Comparison of ENCODE assay signal across 1 cellular context in the genomic region with DNA sequence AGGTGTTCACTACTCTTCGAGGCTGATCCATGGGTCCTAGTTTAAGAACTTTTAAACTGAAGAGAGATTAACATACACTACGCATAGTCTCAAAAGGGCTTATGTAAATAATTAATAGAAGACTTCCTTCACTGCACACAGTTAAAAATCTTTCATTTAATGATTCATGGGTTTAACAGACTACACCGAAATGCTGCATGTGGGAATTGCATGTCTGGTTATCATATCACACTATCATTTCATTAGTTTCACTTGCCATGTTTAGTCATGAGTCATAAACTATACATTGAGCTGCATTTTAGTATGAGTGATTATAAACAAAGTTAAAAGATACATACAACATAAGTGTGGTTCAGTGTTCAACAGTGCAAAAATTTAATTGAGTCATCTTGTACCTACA.
TF ChIP-seq lines count a peak whose summit lies in the region.

No MANE protein-coding gene starts in this region.

TF ChIP-seq in GM23338, 12 proteins besides CTCF, POLR2A, EP300 and RAD21 (continued from another document):
- TF ChIP-seq, protein P1, sequence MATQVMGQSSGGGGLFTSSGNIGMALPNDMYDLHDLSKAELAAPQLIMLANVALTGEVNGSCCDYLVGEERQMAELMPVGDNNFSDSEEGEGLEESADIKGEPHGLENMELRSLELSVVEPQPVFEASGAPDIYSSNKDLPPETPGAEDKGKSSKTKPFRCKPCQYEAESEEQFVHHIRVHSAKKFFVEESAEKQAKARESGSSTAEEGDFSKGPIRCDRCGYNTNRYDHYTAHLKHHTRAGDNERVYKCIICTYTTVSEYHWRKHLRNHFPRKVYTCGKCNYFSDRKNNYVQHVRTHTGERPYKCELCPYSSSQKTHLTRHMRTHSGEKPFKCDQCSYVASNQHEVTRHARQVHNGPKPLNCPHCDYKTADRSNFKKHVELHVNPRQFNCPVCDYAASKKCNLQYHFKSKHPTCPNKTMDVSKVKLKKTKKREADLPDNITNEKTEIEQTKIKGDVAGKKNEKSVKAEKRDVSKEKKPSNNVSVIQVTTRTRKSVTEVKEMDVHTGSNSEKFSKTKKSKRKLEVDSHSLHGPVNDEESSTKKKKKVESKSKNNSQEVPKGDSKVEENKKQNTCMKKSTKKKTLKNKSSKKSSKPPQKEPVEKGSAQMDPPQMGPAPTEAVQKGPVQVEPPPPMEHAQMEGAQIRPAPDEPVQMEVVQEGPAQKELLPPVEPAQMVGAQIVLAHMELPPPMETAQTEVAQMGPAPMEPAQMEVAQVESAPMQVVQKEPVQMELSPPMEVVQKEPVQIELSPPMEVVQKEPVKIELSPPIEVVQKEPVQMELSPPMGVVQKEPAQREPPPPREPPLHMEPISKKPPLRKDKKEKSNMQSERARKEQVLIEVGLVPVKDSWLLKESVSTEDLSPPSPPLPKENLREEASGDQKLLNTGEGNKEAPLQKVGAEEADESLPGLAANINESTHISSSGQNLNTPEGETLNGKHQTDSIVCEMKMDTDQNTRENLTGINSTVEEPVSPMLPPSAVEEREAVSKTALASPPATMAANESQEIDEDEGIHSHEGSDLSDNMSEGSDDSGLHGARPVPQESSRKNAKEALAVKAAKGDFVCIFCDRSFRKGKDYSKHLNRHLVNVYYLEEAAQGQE (IDR thresholded peaks at IDR 0.05; ENCODE audit: unreplicated experiment), result no peak
- TF ChIP-seq NANOG (IDR thresholded peaks at IDR 0.05; ENCODE audit: borderline replicate concordance), result no peak
- no peak for TF ChIP-seq EZH2phosphoT487 (IDR thresholded peaks at IDR 0.05; ENCODE audit: unreplicated experiment)
TF ChIP-seq in GM23338: peak in this region for 0.
